ENCODE assay signal across 13 cellular contexts in genomic region chr2:43074592-43075053, GRCh38.
A peak's percentile ranks its signal among the peaks of the same experiment; 100 is the strongest.
DNase-seq lines count a peak whose midpoint lies in the region; ATAC-seq, FAIRE-seq and TF ChIP-seq lines count a peak whose summit lies in the region.
"Had no signal": no experiment of that assay in that cellular context is flagged by ENCODE, and none has a peak within 500 bp of the region (broad histone marks: within the 10 kb centered on the region; RNA-seq: fewer than 3 reads in every experiment).

No MANE protein-coding gene starts in this region.

- no peaks in the 10 kb centered on the region for H3K27me3 ChIP-seq in body of pancreas
- no peaks in the 10 kb centered on the region for H3K27me3 ChIP-seq in skeletal muscle tissue (ENCODE audit: control insufficient read depth in 3 of 3, insufficient read depth in 3 of 3, low read length in 3 of 3)

- H3K9me3 ChIP-seq in body of pancreas (no peaks in the 10 kb centered on the region), kidney (ENCODE audit: control insufficient read depth in 1 of 2, low read length in 2 of 2) (no peaks in the 10 kb centered on the region), skeletal muscle tissue (ENCODE audit: control insufficient read depth in 3 of 3, low read length in 3 of 3) (no peaks in the 10 kb centered on the region)

- H3K4me3 Mint-ChIP-seq in CD14-positive monocyte: no peak overlapping the region
- no peak overlapping the region for H3K4me3 Mint-ChIP-seq in glutamatergic neuron (ENCODE audit: unreplicated experiment)
- H3K4me3 Mint-ChIP-seq: immature natural killer cell; T-helper 2 cell treated with Interferon-gamma antibody and Interleukin-4, amounts not matched to agents 5 μg/mL and 100 μg/mL, for 36 hours had no signal

- intact Hi-C loops in CD14-positive monocyte (cut with micrococcal nuclease) (loop anchor here in 1 of 2 donors (5.0 kb wide), 1 partner anchor 37 kb away; no protein-coding TSS in a partner anchor), body of pancreas (cut with DNase I) (no loop called here), kidney (cut with DNase I) (no loop called here)

- no peak overlapping the region for H3K27ac Mint-ChIP-seq in CD14-positive monocyte
- H3K27ac Mint-ChIP-seq in glutamatergic neuron (ENCODE audit: unreplicated experiment): no peak overlapping the region
- H3K27ac Mint-ChIP-seq: T-helper 2 cell treated with Interferon-gamma antibody and Interleukin-4, amounts not matched to agents 5 μg/mL and 100 μg/mL, for 36 hours had no signal

- H3K4me3 ChIP-seq in body of pancreas (no peak overlapping the region), kidney (ENCODE audit: low read length in 2 of 2) (no peak overlapping the region), skeletal muscle tissue (ENCODE audit: low read length in 3 of 3) (peak overlapping the region in 2 of 3 donors; percentile 15 to 31)

- TF ChIP-seq CTCF in CD14-positive monocyte (IDR thresholded peaks at IDR 0.05) (no peak), body of pancreas (IDR thresholded peaks at IDR 0.05) (no peak), kidney (IDR thresholded peaks at IDR 0.05; ENCODE audit: borderline replicate concordance, extremely low read depth, insufficient read depth) (no peak), glutamatergic neuron (IDR thresholded peaks at IDR 0.05; ENCODE audit: partially characterized antibody, unreplicated experiment) (no peak)

- H3K27ac ChIP-seq in body of pancreas (peak overlapping the region; percentile 50 to 79 (median 64)), kidney (ENCODE audit: low read depth in 2 of 2, low read length in 2 of 2) (peak overlapping the region; percentile 47 to 66), skeletal muscle tissue (ENCODE audit: low read depth, low read length) (peak overlapping the region; percentile 76)

- no peak for ATAC-seq in body of pancreas

- FAIRE-seq in kidney (lab: Jason Lieb, UNC) (no peak), frontal cortex (lab: Jason Lieb, UNC) (no peak)

- TF ChIP-seq POLR2A in body of pancreas (IDR thresholded peaks at IDR 0.05): no peak

- no peak overlapping the region for H3K9ac ChIP-seq in kidney (ENCODE audit: low read length in 2 of 2)
- peak overlapping the region in 2 of 3 donors; percentile 5 to 35 for H3K9ac ChIP-seq in skeletal muscle tissue (ENCODE audit: low read depth in 1 of 3, low read length in 3 of 3)

- 71 to 93% methylated on average over 2 of the region's 2 CpGs for WGBS in body of pancreas, 2 donors

- H3K36me3 ChIP-seq in body of pancreas (replicated peaks in 1 of 2; ENCODE audit: insufficient read depth in 1 of 2, low read depth in 2 of 2) (no peaks in the 10 kb centered on the region), kidney (ENCODE audit: control insufficient read depth in 1 of 2, insufficient read depth in 2 of 2, low read length in 2 of 2) (no peaks in the 10 kb centered on the region), skeletal muscle tissue (ENCODE audit: control insufficient read depth in 3 of 3, insufficient read depth in 3 of 3, low read length in 3 of 3) (no peaks in the 10 kb centered on the region)

- H3K27me3 Mint-ChIP-seq in CD14-positive monocyte (ENCODE audit: low read depth in 3 of 3) (peaks cover 2 to 10% (median 3%) of the 10 kb centered on the region in 3 donors), glutamatergic neuron (ENCODE audit: unreplicated experiment) (no peaks in the 10 kb centered on the region)

- peak; percentile 18 for DNase-seq in CD14-positive monocyte (ENCODE audit: low spot score)
- DNase-seq in body of pancreas: no peak
- peak; percentile 27 for DNase-seq in kidney
- DNase-seq in frontal cortex (ENCODE audit: low spot score in 2 of 2): no peak
- DNase-seq in glutamatergic neuron: no peak
- DNase-seq in HK-2 (ENCODE audit: unreplicated experiment): no peak
- DNase-seq in stimulated activated CD4-positive, alpha-beta T cell treated with anti-CD3 and anti-CD28 coated beads, Interleukin-1b, Interleukin-23, amount 100 ng/mL, for 48 hours: no peak
- DNase-seq: activated CD8-positive, alpha-beta memory T cell treated with anti-CD3 and anti-CD28 coated beads for 24 hours; immature natural killer cell; Kasumi-1; substantia nigra had no signal

- peaks cover 59% of the 10 kb centered on the region for H3K4me1 Mint-ChIP-seq in CD14-positive monocyte
- H3K4me1 Mint-ChIP-seq in glutamatergic neuron (ENCODE audit: low read depth, unreplicated experiment): peaks cover 3% of the 10 kb centered on the region
- H3K4me1 Mint-ChIP-seq: immature natural killer cell had no signal

- H3K36me3 Mint-ChIP-seq in CD14-positive monocyte (peaks cover 2 to 4% of the 10 kb centered on the region in 2 donors), glutamatergic neuron (ENCODE audit: unreplicated experiment) (no peaks in the 10 kb centered on the region)

- H3K4me1 ChIP-seq in body of pancreas (peaks cover 19% of the 10 kb centered on the region), kidney (ENCODE audit: control insufficient read depth in 1 of 2, insufficient read depth in 1 of 2, low read depth in 1 of 2, low read length in 2 of 2) (peaks cover 22 to 48% of the 10 kb centered on the region in 2 donors), skeletal muscle tissue (ENCODE audit: control insufficient read depth in 3 of 3, insufficient read depth in 3 of 3, low read length in 3 of 3) (peaks cover 65 to 69% (median 68%) of the 10 kb centered on the region in 3 donors)

- peaks cover 0 to 2% (median 0%) of the 10 kb centered on the region in 7 donors for H3K9me3 Mint-ChIP-seq in CD14-positive monocyte
- H3K9me3 Mint-ChIP-seq in glutamatergic neuron (ENCODE audit: unreplicated experiment): peaks cover 4% of the 10 kb centered on the region
- H3K9me3 Mint-ChIP-seq: immature natural killer cell; T-helper 2 cell treated with Interferon-gamma antibody and Interleukin-4, amounts not matched to agents 5 μg/mL and 100 μg/mL, for 36 hours had no signal

Comparison
In these comparisons a context has a peak if more than half of its experiments do, and no peak if none do; other contexts are left out.
1. DNase-seq: peak in CD14-positive monocyte (single experiment) and kidney (single experiment); none in body of pancreas (0 of 4), frontal cortex (0 of 2), glutamatergic neuron (single experiment), HK-2 (single experiment) and stimulated activated CD4-positive, alpha-beta T cell treated with anti-CD3 and anti-CD28 coated beads, Interleukin-1b, Interleukin-23, amount 100 ng/mL, for 48 hours (single experiment).
2. H3K4me3 ChIP-seq: peak in skeletal muscle tissue (2 of 3); none in body of pancreas (0 of 2) and kidney (0 of 2).
3. H3K9ac ChIP-seq: peak in skeletal muscle tissue (2 of 3); none in kidney (0 of 2).
4. Peak in every context shown above with its lines, with median percentiles within 50 percentile points of each other: H3K27ac ChIP-seq.